In the genomic region with DNA sequence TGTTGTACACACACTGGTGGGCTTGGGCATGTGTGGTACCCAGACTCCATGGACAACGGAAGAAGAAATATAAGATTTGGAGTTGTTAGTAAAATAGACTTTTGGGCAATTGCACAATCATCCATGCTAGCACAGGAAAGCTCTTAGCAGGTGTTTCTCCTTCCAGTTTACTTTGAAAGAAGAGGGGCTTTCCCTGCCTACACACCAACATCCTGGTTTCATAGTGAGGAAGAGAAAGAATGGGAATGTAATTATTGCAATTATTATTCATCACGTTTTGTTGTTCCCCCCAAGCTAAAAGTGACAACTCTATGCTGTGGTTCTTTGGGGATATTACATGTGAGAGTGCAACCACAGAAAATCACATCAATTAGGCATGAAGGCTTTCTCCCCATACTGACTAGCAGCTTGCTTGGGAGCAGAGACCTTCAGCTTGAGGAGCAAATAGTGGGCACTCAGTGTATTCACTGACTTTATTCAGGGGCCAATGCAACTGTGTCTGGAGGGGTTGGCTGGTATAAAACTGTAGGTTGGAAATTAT, we compare ENCODE assay signal across 26 cellular contexts. TPM values are rescaled to one million over a fixed set of nuclear protein-coding genes. Genes with fewer than 3 reads are reported as not detected.
A peak's percentile ranks its signal among the peaks of the same experiment; 100 is the strongest.
DNase-seq lines count a peak whose midpoint lies in the region; ATAC-seq, FAIRE-seq and TF ChIP-seq lines count a peak whose summit lies in the region.
"Had no signal": no experiment of that assay in that cellular context is flagged by ENCODE, and none has a peak within 500 bp of the region (broad histone marks: within the 10 kb centered on the region; RNA-seq: fewer than 3 reads in every experiment).

No MANE protein-coding gene starts in this region.

- peak; percentile 12 for FAIRE-seq in GM18507 (lab: Jason Lieb, UNC)
- FAIRE-seq: A204.1, D721Med, K562, RCC 7860 had no signal

- H3K9me3 ChIP-seq in psoas muscle, result no peaks in the 10 kb centered on the region
- H3K9me3 ChIP-seq: HAP-1, SJCRH30 had no signal

- ATAC-seq in HG03095 (IDR thresholded peaks at IDR 0.05; ENCODE audit: unreplicated experiment) (peak; percentile 63), activated B cell treated with CpG ODN at 0.5 μM for 24 hours (ENCODE audit: low read depth) (no peak), psoas muscle (no peak), HG03039 (IDR thresholded peaks at IDR 0.05; ENCODE audit: unreplicated experiment) (no peak)
- ATAC-seq: GM23338, K562 had no signal

- H3K9me3 Mint-ChIP-seq in activated B cell treated with CpG ODN at 0.5 μM for 24 hours, result peaks cover 2% of the 10 kb centered on the region
- no peaks in the 10 kb centered on the region for H3K9me3 Mint-ChIP-seq in activated T-helper 1 cell treated with anti-CD3 and anti-CD28 coated beads, Interleukin-12 subunit alpha, Interleukin-12 subunit beta, Interleukin-2, Interleukin-4 antibody, amounts not matched to agents 30 ng/mL and 10 ng/mL and 1 ng/mL, durations not matched to agents 14 hours and 24 hours and 36 hours
- H3K9me3 Mint-ChIP-seq: GM23338 had no signal

- intact Hi-C loops in activated B cell treated with CpG ODN at 0.5 μM for 24 hours (cut with micrococcal nuclease) (no loop called here), psoas muscle (cut with DNase I) (no loop called here)
- intact Hi-C loops in activated T-helper 1 cell treated with anti-CD3 and anti-CD28 coated beads, Interleukin-12 subunit alpha, Interleukin-12 subunit beta, Interleukin-2, Interleukin-4 antibody, amounts not matched to agents 30 ng/mL and 10 ng/mL and 1 ng/mL, durations not matched to agents 14 hours and 24 hours and 36 hours (cut with micrococcal nuclease), result no loop called here

- no peak for TF ChIP-seq CTCF in GM12865 (IDR thresholded peaks at IDR 0.05; ENCODE audit: insufficient read depth, low read depth, low read length, missing control alignments)
- no peak for TF ChIP-seq CTCF in activated B cell treated with CpG ODN at 0.5 μM for 24 hours (IDR thresholded peaks at IDR 0.05)
- no peak for TF ChIP-seq CTCF in psoas muscle (IDR thresholded peaks at IDR 0.05)

- H3K4me3 ChIP-seq in GM12865 (ENCODE audit: low read depth, low read length) (no peak overlapping the region), psoas muscle (no peak overlapping the region)
- H3K4me3 ChIP-seq: GM23338, HAP-1, K562, SJCRH30 had no signal

- 28 to 63% (median 50%) methylated on average over 2 of the region's 2 CpGs for WGBS in psoas muscle, 3 donors

- no peak overlapping the region for H3K27ac ChIP-seq in psoas muscle
- H3K27ac ChIP-seq: SJCRH30 had no signal

- H3K36me3 Mint-ChIP-seq in activated B cell treated with CpG ODN at 0.5 μM for 24 hours (ENCODE audit: low read depth), result no peaks in the 10 kb centered on the region
- no peaks in the 10 kb centered on the region for H3K36me3 Mint-ChIP-seq in activated T-helper 1 cell treated with anti-CD3 and anti-CD28 coated beads, Interleukin-12 subunit alpha, Interleukin-12 subunit beta, Interleukin-2, Interleukin-4 antibody, amounts not matched to agents 30 ng/mL and 10 ng/mL and 1 ng/mL, durations not matched to agents 14 hours and 24 hours and 36 hours (ENCODE audit: low read depth)

- CTCF ChIA-PET in activated B cell treated with CpG ODN at 0.5 μM for 24 hours (lab: Charles Lee), result no interaction called here

- H3K27me3 Mint-ChIP-seq in activated B cell treated with CpG ODN at 0.5 μM for 24 hours, result no peaks in the 10 kb centered on the region
- H3K27me3 Mint-ChIP-seq in activated T-helper 1 cell treated with anti-CD3 and anti-CD28 coated beads, Interleukin-12 subunit alpha, Interleukin-12 subunit beta, Interleukin-2, Interleukin-4 antibody, amounts not matched to agents 30 ng/mL and 10 ng/mL and 1 ng/mL, durations not matched to agents 14 hours and 24 hours and 36 hours (ENCODE audit: insufficient read depth), result no peaks in the 10 kb centered on the region
- H3K27me3 Mint-ChIP-seq: B cell had no signal

- no peaks in the 10 kb centered on the region for H3K27me3 ChIP-seq in psoas muscle (ENCODE audit: insufficient read depth in 3 of 3, low read length in 2 of 3)
- H3K27me3 ChIP-seq: SJCRH30 had no signal

- H3K4me3 Mint-ChIP-seq in activated B cell treated with CpG ODN at 0.5 μM for 24 hours, result no peak overlapping the region
- H3K4me3 Mint-ChIP-seq in activated T-helper 1 cell treated with anti-CD3 and anti-CD28 coated beads, Interleukin-12 subunit alpha, Interleukin-12 subunit beta, Interleukin-2, Interleukin-4 antibody, amounts not matched to agents 30 ng/mL and 10 ng/mL and 1 ng/mL, durations not matched to agents 14 hours and 24 hours and 36 hours, result no peak overlapping the region
- H3K4me3 Mint-ChIP-seq: B cell, CD14-positive monocyte, GM23338 had no signal

- H3K27ac Mint-ChIP-seq in activated B cell treated with CpG ODN at 0.5 μM for 24 hours, result peak overlapping the region; percentile 42
- H3K27ac Mint-ChIP-seq in activated T-helper 1 cell treated with anti-CD3 and anti-CD28 coated beads, Interleukin-12 subunit alpha, Interleukin-12 subunit beta, Interleukin-2, Interleukin-4 antibody, amounts not matched to agents 30 ng/mL and 10 ng/mL and 1 ng/mL, durations not matched to agents 14 hours and 24 hours and 36 hours, result no peak overlapping the region
- H3K27ac Mint-ChIP-seq: B cell, GM23338 had no signal

- no peaks in the 10 kb centered on the region for H3K4me1 ChIP-seq in psoas muscle
- H3K4me1 ChIP-seq: HAP-1 had no signal

- DNase-seq in GM12865 (ENCODE audit: low read depth) (peak; percentile 0), GM18507 (ENCODE audit: extremely low spot score, insufficient read length, low read depth) (no peak), activated B cell treated with CpG ODN at 0.5 μM for 24 hours (no peak), psoas muscle (no peak), HT-29 (ENCODE audit: low spot score) (no peak)
- no peak for DNase-seq in activated T-helper 1 cell treated with anti-CD3 and anti-CD28 coated beads, Interleukin-12 subunit alpha, Interleukin-12 subunit beta, Interleukin-2, Interleukin-4 antibody, amounts not matched to agents 30 ng/mL and 10 ng/mL and 1 ng/mL, durations not matched to agents 14 hours and 24 hours and 36 hours (ENCODE audit: low spot score)
- DNase-seq: DMS53; EL; GF-D8; NCI-H1092 treated with DMSO at 0.1 percent for 48 hours; NCI-H1436 treated with DMSO at 0.1 percent for 48 hours; NCI-H1930; NCI-H748 treated with DMSO at 0.1 percent for 48 hours; NK-92 treated with Interleukin-12 subunit alpha and Interleukin-12 subunit beta, amount 100 ng/mL, for 24 hours; SJCRH30; T-helper 1 cell had no signal

- no peaks in the 10 kb centered on the region for H3K36me3 ChIP-seq in psoas muscle (ENCODE audit: insufficient read depth in 1 of 2, low read depth in 1 of 2)
- H3K36me3 ChIP-seq: HAP-1, SJCRH30 had no signal

- peaks cover 21% of the 10 kb centered on the region for H3K4me1 Mint-ChIP-seq in activated B cell treated with CpG ODN at 0.5 μM for 24 hours
- no peaks in the 10 kb centered on the region for H3K4me1 Mint-ChIP-seq in activated T-helper 1 cell treated with anti-CD3 and anti-CD28 coated beads, Interleukin-12 subunit alpha, Interleukin-12 subunit beta, Interleukin-2, Interleukin-4 antibody, amounts not matched to agents 30 ng/mL and 10 ng/mL and 1 ng/mL, durations not matched to agents 14 hours and 24 hours and 36 hours (ENCODE audit: low read depth)
- H3K4me1 Mint-ChIP-seq: GM23338 had no signal

- POLR2A ChIA-PET in activated B cell treated with CpG ODN at 0.5 μM for 24 hours (lab: Charles Lee), result no interaction called here

RNA-seq across cellular contexts. Expression of a gene that starts 57.2 kb away (rescaled TPM):
- total RNA-seq in activated B cell treated with CpG ODN at 0.5 μM for 24 hours, result 14.0 and 15.0 TPM in 2 replicates
- total RNA-seq in psoas muscle, result 10 to 100 TPM; 21.2 to 34.0 (median 33.3) TPM
- polyA plus RNA-seq in psoas muscle, result 10 to 100 TPM; 17.2 to 21.4 (median 18.5) TPM
- total RNA-seq in activated T-helper 1 cell treated with anti-CD3 and anti-CD28 coated beads, Interleukin-12 subunit alpha, Interleukin-12 subunit beta, Interleukin-2, Interleukin-4 antibody, amounts not matched to agents 30 ng/mL and 10 ng/mL and 1 ng/mL, durations not matched to agents 14 hours and 24 hours and 36 hours, result 20.1 and 23.4 TPM in 2 replicates
- 3.4 and 4.6 TPM in 2 replicates for total RNA-seq in HT-29 (2014; rRNA removed; shearing (Covaris generic))

RNA-seq across cellular contexts. Expression of a gene that starts 57.6 kb away (rescaled TPM):
- total RNA-seq in activated B cell treated with CpG ODN at 0.5 μM for 24 hours (3.9 and 4.0 TPM in 2 replicates), psoas muscle (10 to 100 TPM in 3 of 4 donors, 1 to 10 TPM in 1; 4.6 to 14.3 (median 13.4) TPM)
- 1 to 10 TPM; 2.3 to 4.1 (median 3.9) TPM for polyA plus RNA-seq in psoas muscle
- 1.1 and 1.2 TPM in 2 replicates for total RNA-seq in activated T-helper 1 cell treated with anti-CD3 and anti-CD28 coated beads, Interleukin-12 subunit alpha, Interleukin-12 subunit beta, Interleukin-2, Interleukin-4 antibody, amounts not matched to agents 30 ng/mL and 10 ng/mL and 1 ng/mL, durations not matched to agents 14 hours and 24 hours and 36 hours
- 1.7 and 2.6 TPM in 2 replicates for total RNA-seq in HT-29 (2014; rRNA removed; shearing (Covaris generic))
